In genomic region chr9:121325387-121325786, GRCh38 we compare ENCODE assay signal across 1 cellular context.
TF ChIP-seq lines count a peak whose summit lies in the region.

No MANE protein-coding gene starts in this region.

TF ChIP-seq in K562, 482 proteins besides CTCF, POLR2A, EP300 and RAD21:
- no peak for TF ChIP-seq PHTF2 (CRISPR knock-in tag; IDR thresholded peaks at IDR 0.05)
- no peak for TF ChIP-seq ZNF436 (CRISPR knock-in tag; IDR thresholded peaks at IDR 0.05)
- no peak for TF ChIP-seq ZNF639 (CRISPR knock-in tag; conservative IDR thresholded peaks at IDR 0.05 in 1 of 2, IDR thresholded peaks at IDR 0.05 in 1 of 2)
- no peak for TF ChIP-seq ZNF57 (CRISPR knock-in tag; IDR thresholded peaks at IDR 0.05)
- TF ChIP-seq PTTG1 (tag; IDR thresholded peaks at IDR 0.05; ENCODE audit: low read depth) = no peak
- no peak for TF ChIP-seq KDM4B (IDR thresholded peaks at IDR 0.05; ENCODE audit: borderline replicate concordance in 2 of 2, low read depth in 1 of 2)
- TF ChIP-seq ARID4B (CRISPR knock-in tag; IDR thresholded peaks at IDR 0.05) = no peak
- TF ChIP-seq, protein P1, sequence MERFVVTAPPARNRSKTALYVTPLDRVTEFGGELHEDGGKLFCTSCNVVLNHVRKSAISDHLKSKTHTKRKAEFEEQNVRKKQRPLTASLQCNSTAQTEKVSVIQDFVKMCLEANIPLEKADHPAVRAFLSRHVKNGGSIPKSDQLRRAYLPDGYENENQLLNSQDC (CRISPR knock-in tag; IDR thresholded peaks at IDR 0.05) = no peak
- TF ChIP-seq, protein P2, sequence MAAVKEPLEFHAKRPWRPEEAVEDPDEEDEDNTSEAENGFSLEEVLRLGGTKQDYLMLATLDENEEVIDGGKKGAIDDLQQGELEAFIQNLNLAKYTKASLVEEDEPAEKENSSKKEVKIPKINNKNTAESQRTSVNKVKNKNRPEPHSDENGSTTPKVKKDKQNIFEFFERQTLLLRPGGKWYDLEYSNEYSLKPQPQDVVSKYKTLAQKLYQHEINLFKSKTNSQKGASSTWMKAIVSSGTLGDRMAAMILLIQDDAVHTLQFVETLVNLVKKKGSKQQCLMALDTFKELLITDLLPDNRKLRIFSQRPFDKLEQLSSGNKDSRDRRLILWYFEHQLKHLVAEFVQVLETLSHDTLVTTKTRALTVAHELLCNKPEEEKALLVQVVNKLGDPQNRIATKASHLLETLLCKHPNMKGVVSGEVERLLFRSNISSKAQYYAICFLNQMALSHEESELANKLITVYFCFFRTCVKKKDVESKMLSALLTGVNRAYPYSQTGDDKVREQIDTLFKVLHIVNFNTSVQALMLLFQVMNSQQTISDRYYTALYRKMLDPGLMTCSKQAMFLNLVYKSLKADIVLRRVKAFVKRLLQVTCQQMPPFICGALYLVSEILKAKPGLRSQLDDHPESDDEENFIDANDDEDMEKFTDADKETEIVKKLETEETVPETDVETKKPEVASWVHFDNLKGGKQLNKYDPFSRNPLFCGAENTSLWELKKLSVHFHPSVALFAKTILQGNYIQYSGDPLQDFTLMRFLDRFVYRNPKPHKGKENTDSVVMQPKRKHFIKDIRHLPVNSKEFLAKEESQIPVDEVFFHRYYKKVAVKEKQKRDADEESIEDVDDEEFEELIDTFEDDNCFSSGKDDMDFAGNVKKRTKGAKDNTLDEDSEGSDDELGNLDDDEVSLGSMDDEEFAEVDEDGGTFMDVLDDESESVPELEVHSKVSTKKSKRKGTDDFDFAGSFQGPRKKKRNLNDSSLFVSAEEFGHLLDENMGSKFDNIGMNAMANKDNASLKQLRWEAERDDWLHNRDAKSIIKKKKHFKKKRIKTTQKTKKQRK (IDR thresholded peaks at IDR 0.05; ENCODE audit: borderline replicate concordance, low read depth, low read length) = no peak
- no peak for TF ChIP-seq NFE2L1 (tag; IDR thresholded peaks at IDR 0.05; ENCODE audit: borderline replicate concordance, low read depth)
- no peak for TF ChIP-seq ZNF830 (CRISPR knock-in tag; IDR thresholded peaks at IDR 0.05)
- no peak for TF ChIP-seq HNRNPH1 (optimal IDR thresholded peaks at IDR 0.05; ENCODE audit: low read depth, low read length)
- no peak for TF ChIP-seq ZEB2 (IDR thresholded peaks at IDR 0.05)
- TF ChIP-seq ZNF184 (CRISPR knock-in tag; IDR thresholded peaks at IDR 0.05) = no peak
- TF ChIP-seq NR2C2 (CRISPR knock-in tag; IDR thresholded peaks at IDR 0.05) = no peak
- TF ChIP-seq NR2C2 (tag; IDR thresholded peaks at IDR 0.05) = no peak
